ENCODE assay signal across 26 cellular contexts in genomic region chr13:102617697-102618350, GRCh38. TPM values are rescaled to one million over a fixed set of nuclear protein-coding genes. Genes with fewer than 3 reads are reported as not detected.
DNase-seq lines count a peak whose midpoint lies in the region; ATAC-seq, FAIRE-seq and TF ChIP-seq lines count a peak whose summit lies in the region.
"Had no signal": no experiment of that assay in that cellular context is flagged by ENCODE, and none has a peak within 500 bp of the region (broad histone marks: within the 10 kb centered on the region; RNA-seq: fewer than 3 reads in every experiment).

No MANE protein-coding gene starts in this region.

- H3K27ac ChIP-seq in right atrium auricular region: no peak overlapping the region
- H3K27ac ChIP-seq in K562 (ENCODE audit: extremely low read depth, low read depth, low read length): no peak overlapping the region
- peak overlapping the region; percentile 71 to 85 (median 82) for H3K27ac ChIP-seq in gastrocnemius medialis
- H3K27ac ChIP-seq: C4-2B had no signal

- H3K4me3 ChIP-seq in right atrium auricular region (no peak overlapping the region), K562 (no peak overlapping the region), gastrocnemius medialis (peak overlapping the region in 1 of 4 donors; percentile 12)
- H3K4me3 ChIP-seq: GM23338 had no signal

- H3K36me3 ChIP-seq in right atrium auricular region: peaks cover 52% of the 10 kb centered on the region
- H3K36me3 ChIP-seq in K562 (ENCODE audit: control insufficient read depth, insufficient read depth, low read length): peaks cover 96% of the 10 kb centered on the region
- peaks cover 0 to 46% of the 10 kb centered on the region in 2 donors for H3K36me3 ChIP-seq in gastrocnemius medialis

- intact Hi-C loops in Right ventricle myocardium inferior (cut with DNase I) (no loop called here), K562 (cut with micrococcal nuclease) (no loop called here), gastrocnemius medialis (cut with DNase I; ENCODE audit: low total_unique reads) (loop anchor here (5.0 kb wide), 1 partner anchor 59 kb away; no protein-coding TSS in a partner anchor), CD14-positive monocyte (cut with micrococcal nuclease) (loop anchor here in 1 of 2 donors (5.0 kb wide), 1 partner anchor 36 kb away; no protein-coding TSS in a partner anchor)

- no peaks in the 10 kb centered on the region for H3K9me1 ChIP-seq in K562 (ENCODE audit: control insufficient read depth, insufficient read depth, low read length)

- 92% methylated on average over 4 of the region's 4 CpGs for WGBS in K562 (ENCODE audit: insufficient coverage, low coverage, missing lambda C conversion rate)

- no peak for TF ChIP-seq RAD21 in K562 (CRISPR knock-in tag; conservative IDR thresholded peaks at IDR 0.05 in 1 of 2, IDR thresholded peaks at IDR 0.05 in 1 of 2)

- CTCF ChIA-PET in K562 (lab: Yijun Ruan, JAX; ENCODE audit: low intra/inter-chr PET ratio): no interaction called here

- H3K9me3 Mint-ChIP-seq in CD14-positive monocyte: no peaks in the 10 kb centered on the region
- H3K9me3 Mint-ChIP-seq: CD8-positive, alpha-beta memory T cell; GM23338; H9 had no signal

- H3K27me3 Mint-ChIP-seq in T-helper 17 cell: no peaks in the 10 kb centered on the region
- no peaks in the 10 kb centered on the region for H3K27me3 Mint-ChIP-seq in CD14-positive monocyte (ENCODE audit: low read depth in 3 of 3)
- H3K27me3 Mint-ChIP-seq: B cell; CD8-positive, alpha-beta memory T cell had no signal

- DNase-seq in Right ventricle myocardium inferior (ENCODE audit: missing footprints) (no peak), right atrium auricular region (ENCODE audit: low spot score) (no peak), T-helper 17 cell (no peak), K562 (ENCODE audit: extremely low read depth in 1 of 4, low spot score in 3 of 4) (no peak), gastrocnemius medialis (peak; percentile 57 to 73), NCI-H2029 (lab: John Stamatoyannopoulos, UW) (no peak), CD14-positive monocyte (ENCODE audit: low spot score) (no peak)
- no peak for DNase-seq in stimulated activated CD4-positive, alpha-beta T cell treated with anti-CD3 and anti-CD28 coated beads, Interleukin-4, amount 100 ng/mL, for 4 hours
- DNase-seq: CD8-positive, alpha-beta memory T cell; DMS 273 treated with DMSO at 0.1 percent for 48 hours; DMS79; EL; GDM1; H9; Karpas-422; NCI-H1092; NCI-H1417 treated with DMSO at 0.1 percent for 48 hours; NCI-H187 treated with DMSO at 0.1 percent for 48 hours; NCI-H446 treated with DMSO at 0.1 percent for 48 hours; NCI-H526; RPMI8226; SHP77 treated with DMSO at 0.1 percent for 48 hours had no signal

- no peak overlapping the region for H3K4me2 ChIP-seq in K562 (ENCODE audit: insufficient read depth, low read length)
- H3K4me2 ChIP-seq: GM23338 had no signal

- H3K27ac Mint-ChIP-seq in T-helper 17 cell: peak overlapping the region; percentile 27
- no peak overlapping the region for H3K27ac Mint-ChIP-seq in CD14-positive monocyte
- H3K27ac Mint-ChIP-seq: B cell, GM23338, H9 had no signal

- peaks cover 14% of the 10 kb centered on the region for H3K4me1 Mint-ChIP-seq in T-helper 17 cell
- no peaks in the 10 kb centered on the region for H3K4me1 Mint-ChIP-seq in CD14-positive monocyte
- H3K4me1 Mint-ChIP-seq: GM23338, H9 had no signal

- no peak overlapping the region for H3K9ac ChIP-seq in K562 (ENCODE audit: insufficient read depth in 1 of 2, low read depth in 2 of 2, low read length in 2 of 2)

- in situ Hi-C loops in K562 (cut with MboI): loop anchor here (25.0 kb wide), 1 partner anchor 2006 kb away; no protein-coding TSS in a partner anchor
- in situ Hi-C loops in gastrocnemius medialis (cut with MboI; ENCODE audit: low sequenced_read_pairs in 4 of 4): no loop called here

- peaks cover 20% of the 10 kb centered on the region for H3K79me2 ChIP-seq in K562 (ENCODE audit: control insufficient read depth, insufficient read depth, low read length)

- TF ChIP-seq POLR2A in K562 (conservative IDR thresholded peaks at IDR 0.05) (no peak), gastrocnemius medialis (IDR thresholded peaks at IDR 0.05) (no peak)

- H3K36me3 Mint-ChIP-seq in T-helper 17 cell (ENCODE audit: low read depth) (peaks cover 12% of the 10 kb centered on the region), CD14-positive monocyte (peaks cover 66 to 79% of the 10 kb centered on the region in 2 donors)

- H2AFZ ChIP-seq in K562 (ENCODE audit: low read depth, low read length): no peak overlapping the region
- H2AFZ ChIP-seq: GM23338 had no signal

- ATAC-seq in Right ventricle myocardium inferior (peak; percentile 31), T-helper 17 cell (no peak), K562 (no peak), gastrocnemius medialis (peak; percentile 100)
- ATAC-seq: GM23338 had no signal

- no peaks in the 10 kb centered on the region for H4K20me1 ChIP-seq in K562 (replicated peaks; ENCODE audit: control insufficient read depth, insufficient read depth, low read length)

- H3K4me3 Mint-ChIP-seq in T-helper 17 cell (no peak overlapping the region), CD14-positive monocyte (no peak overlapping the region)
- H3K4me3 Mint-ChIP-seq: B cell; CD8-positive, alpha-beta memory T cell; GM23338; H9 had no signal

- H3K27me3 ChIP-seq in right atrium auricular region (no peaks in the 10 kb centered on the region), K562 (ENCODE audit: control insufficient read depth in 2 of 2, insufficient read depth in 2 of 2, low read length in 2 of 2) (no peaks in the 10 kb centered on the region), gastrocnemius medialis (no peaks in the 10 kb centered on the region)

- POLR2A ChIA-PET in K562 (lab: Yijun Ruan, JAX): no interaction called here

- H3K4me1 ChIP-seq in right atrium auricular region: no peaks in the 10 kb centered on the region
- H3K4me1 ChIP-seq in K562 (replicated peaks in 1 of 2; ENCODE audit: control insufficient read depth in 2 of 2, insufficient read depth in 2 of 2, low read length in 2 of 2): no peaks in the 10 kb centered on the region
- H3K4me1 ChIP-seq in gastrocnemius medialis: peaks cover 14 to 29% of the 10 kb centered on the region in 2 donors

- no peak for FAIRE-seq in K562 (lab: Jason Lieb, UNC)
- FAIRE-seq: GM12891 had no signal

- TF ChIP-seq CTCF in right atrium auricular region (IDR thresholded peaks at IDR 0.05): no peak
- TF ChIP-seq CTCF in K562 (IDR thresholded peaks at IDR 0.05 in 2 of 3, conservative IDR thresholded peaks at IDR 0.05 in 1 of 3; ENCODE audit: insufficient read depth in 2 of 3, low read depth in 1 of 3, low read length in 3 of 3): no peak
- TF ChIP-seq CTCF in gastrocnemius medialis (IDR thresholded peaks at IDR 0.05 in 4 of 5, conservative IDR thresholded peaks at IDR 0.05 in 1 of 5): no peak
- no peak for TF ChIP-seq CTCF in CD14-positive monocyte (IDR thresholded peaks at IDR 0.05)

- H3K9me3 ChIP-seq in right atrium auricular region: no peaks in the 10 kb centered on the region
- no peaks in the 10 kb centered on the region for H3K9me3 ChIP-seq in T-helper 17 cell (ENCODE audit: control insufficient read depth, low read length, poor library complexity, severe bottlenecking)
- H3K9me3 ChIP-seq in K562 (replicated peaks; ENCODE audit: control insufficient read depth, insufficient read depth, low read depth, low read length): no peaks in the 10 kb centered on the region
- no peaks in the 10 kb centered on the region for H3K9me3 ChIP-seq in gastrocnemius medialis

- TF ChIP-seq EP300 in K562 (IDR thresholded peaks at IDR 0.05; ENCODE audit: low read length): no peak

- TSS peak; percentile 3 for BruUV-seq in K562 (replicated peaks; lab: Mats Ljungman, UMichigan)

TF ChIP-seq in K562, 482 proteins besides CTCF, POLR2A, EP300 and RAD21 (continues in another document):
- no peak for TF ChIP-seq TBP (optimal IDR thresholded peaks at IDR 0.05; ENCODE audit: low read depth, low read length)
- TF ChIP-seq GABPB1 (CRISPR knock-in tag; IDR thresholded peaks at IDR 0.05): no peak
- no peak for TF ChIP-seq EHMT2 (IDR thresholded peaks at IDR 0.05)
- no peak for TF ChIP-seq ZNF41 (CRISPR knock-in tag; conservative IDR thresholded peaks at IDR 0.05)
- TF ChIP-seq CAMTA2 (CRISPR knock-in tag; conservative IDR thresholded peaks at IDR 0.05): no peak
- no peak for TF ChIP-seq ZFP1 (CRISPR knock-in tag; IDR thresholded peaks at IDR 0.05)

RNA-seq across cellular contexts. Expression of gene TPP2, which starts 21.0 kb away (rescaled TPM):
- 29.9 TPM for total RNA-seq in Right ventricle myocardium inferior
- total RNA-seq in right atrium auricular region: 10 to 100 TPM; 28.6 to 59.9 TPM
- total RNA-seq in T-helper 17 cell: 100 to 1,000 TPM in 1 of 2 donors, 10 to 100 TPM in 1; 92.5 to 124 TPM
- 59.3 and 173 TPM in 2 replicates for total RNA-seq in K562 (2011; cell fraction: chromatin; rRNA removed; ENCODE audit: low replicate concordance)
- 21.5 and 35.4 TPM in 2 replicates for total RNA-seq in K562 (2011; cell fraction: nucleolus; rRNA removed)
- 60.6 and 83.5 TPM in 2 replicates for total RNA-seq in K562 (2011; cell fraction: nucleoplasm; rRNA removed)
- total RNA-seq in K562 (2014; rRNA removed): 42.3 and 47.5 TPM in 2 replicates
- 83.8 and 88.3 TPM in 2 replicates for total RNA-seq in K562 (2014; rRNA removed; fragmentation: Illumina TruSeq; extraction: Trizol)
- total RNA-seq in K562 (2015; rRNA removed; fragmentation: Illumina TruSeq; extraction: Trizol): 72.2 and 74.3 TPM in 2 replicates
- 55.1 and 55.9 TPM in 2 replicates for total RNA-seq in K562 (2021)
- polyA plus RNA-seq in K562 (2011; rRNA removed): 41.6 and 51.1 TPM in 2 replicates
- 8.8 and 17.5 TPM in 2 replicates for polyA plus RNA-seq in K562 (2011; cell fraction: cytosol; rRNA removed)
- polyA plus RNA-seq in K562 (2011; cell fraction: nucleus; rRNA removed): 59.0 and 83.2 TPM in 2 replicates
- 29.6 and 40.0 TPM in 2 replicates for polyA plus RNA-seq in K562 (2012)
- 67.7 and 87.7 TPM in 2 replicates for polyA plus RNA-seq in K562 (2014; fragmentation: Illumina TruSeq; extraction: Trizol)
- polyA plus RNA-seq in K562 (2014; fragmentation: Nextera tagmentation; extraction: Ambion mirVana): 10 to 100 TPM; 18.8 to 25.8 TPM
- 57.7 and 73.0 TPM in 2 replicates for polyA plus RNA-seq in K562 (2014; rRNA removed)
- 94.1 and 112 TPM in 2 replicates for polyA minus RNA-seq in K562 (2011; rRNA and poly(A)+ RNA removed)
- 28.1 and 32.4 TPM in 2 replicates for polyA minus RNA-seq in K562 (2011; cell fraction: cytosol; rRNA and poly(A)+ RNA removed)
- polyA minus RNA-seq in K562 (2011; cell fraction: nucleus; rRNA and poly(A)+ RNA removed): 55.7 and 92.2 TPM in 2 replicates
- total RNA-seq in gastrocnemius medialis: 10 to 100 TPM; 38.2 to 78.2 (median 68.1) TPM
- 10 to 100 TPM; 18.0 to 26.0 TPM for polyA plus RNA-seq in CD14-positive monocyte

Comparison
In these comparisons a context has a peak if more than half of its experiments do, and no peak if none do; other contexts are left out.
1. ATAC-seq: peak in Right ventricle myocardium inferior (single experiment) and gastrocnemius medialis (2 of 2); none in T-helper 17 cell (single experiment) and K562 (single experiment).
2. DNase-seq: peak in gastrocnemius medialis (2 of 2); none in Right ventricle myocardium inferior (single experiment), right atrium auricular region (single experiment), T-helper 17 cell (0 of 3), K562 (0 of 4), NCI-H2029 (single experiment), stimulated activated CD4-positive, alpha-beta T cell treated with anti-CD3 and anti-CD28 coated beads, Interleukin-4, amount 100 ng/mL, for 4 hours (0 of 2) and CD14-positive monocyte (single experiment).
3. H3K27ac ChIP-seq: peak in gastrocnemius medialis (4 of 4); none in right atrium auricular region (0 of 2) and K562 (single experiment).